1 cellular context compared by ENCODE assay signal in genomic region chrX:93874554-93874953, GRCh38.
TF ChIP-seq lines count a peak whose summit lies in the region.

No MANE protein-coding gene starts in this region.

TF ChIP-seq in GM12878, 131 proteins besides CTCF, POLR2A, EP300 and RAD21 (continued from another document):
- TF ChIP-seq POU2F2 (IDR thresholded peaks at IDR 0.05; ENCODE audit: borderline replicate concordance, low read depth, low read length) (no peak), CHD4 (IDR thresholded peaks at IDR 0.05) (no peak), ELK1 (IDR thresholded peaks at IDR 0.05; ENCODE audit: low read depth, low read length) (no peak), BCL11A (IDR thresholded peaks at IDR 0.05; ENCODE audit: low read depth, low read length) (no peak), MEF2B (IDR thresholded peaks at IDR 0.05; ENCODE audit: partially characterized antibody, poor library complexity, severe bottlenecking) (no peak), E2F4 (IDR thresholded peaks at IDR 0.05; ENCODE audit: low read depth, low read length) (no peak), ZNF622 (IDR thresholded peaks at IDR 0.05) (no peak), PRDM15 (CRISPR knock-in tag; IDR thresholded peaks at IDR 0.05) (no peak), ZBTB40 (IDR thresholded peaks at IDR 0.05; ENCODE audit: borderline replicate concordance) (no peak), CHD1 (IDR thresholded peaks at IDR 0.05; ENCODE audit: low read depth, low read length) (no peak), TCF3 (IDR thresholded peaks at IDR 0.05; ENCODE audit: borderline replicate concordance, insufficient read depth, low read depth, low read length) (no peak), IKZF2 (IDR thresholded peaks at IDR 0.05) (no peak), RELA (IDR thresholded peaks at IDR 0.05; ENCODE audit: borderline replicate concordance, partially characterized antibody) (no peak), BMI1 (IDR thresholded peaks at IDR 0.05; ENCODE audit: borderline replicate concordance) (no peak), ZBED1 (IDR thresholded peaks at IDR 0.05; ENCODE audit: borderline replicate concordance) (no peak), TBL1XR1 (IDR thresholded peaks at IDR 0.05; ENCODE audit: low read depth, low read length) (no peak)
